ENCODE assay signal across 8 cellular contexts in genomic region chr3:11770477-11771381, GRCh38.
A peak's percentile ranks its signal among the peaks of the same experiment; 100 is the strongest.
DNase-seq lines count a peak whose midpoint lies in the region; ATAC-seq and TF ChIP-seq lines count a peak whose summit lies in the region.

No MANE protein-coding gene starts in this region.

- H3K4me1 ChIP-seq in adipocyte (ENCODE audit: control insufficient read depth, insufficient read depth, low read length) (peaks cover 11% of the 10 kb centered on the region), vagina (peaks cover 30% of the 10 kb centered on the region)

- intact Hi-C loops in left cardiac atrium (cut with DNase I) (no loop called here), vagina (cut with DNase I) (no loop called here)

- no peaks in the 10 kb centered on the region for H3K36me3 ChIP-seq in adipocyte (ENCODE audit: control insufficient read depth, insufficient read depth, low read length, severe bottlenecking)
- no peaks in the 10 kb centered on the region for H3K36me3 ChIP-seq in vagina

- peak; percentile 88 for ATAC-seq in SK-N-SH treated with all-trans-retinoic acid at 6 μM for 48 hours
- ATAC-seq in left cardiac atrium: peak; percentile 96 to 98

- peak overlapping the region; percentile 66 for H3K4me3 ChIP-seq in adipocyte (ENCODE audit: low read length)
- peak overlapping the region; percentile 3 to 6 for H3K4me3 ChIP-seq in vagina

- no peaks in the 10 kb centered on the region for H3K27me3 ChIP-seq in adipocyte (replicated peaks; ENCODE audit: control insufficient read depth, insufficient read depth, low read length)
- H3K27me3 ChIP-seq in vagina: no peaks in the 10 kb centered on the region

- no peak for TF ChIP-seq CTCF in vagina (IDR thresholded peaks at IDR 0.05)

- no peaks in the 10 kb centered on the region for H3K9me3 ChIP-seq in adipocyte (ENCODE audit: control insufficient read depth, low read length)
- H3K9me3 ChIP-seq in vagina: no peaks in the 10 kb centered on the region

- no peak for TF ChIP-seq POLR2A in vagina (IDR thresholded peaks at IDR 0.05)

- peak overlapping the region; percentile 68 for H3K27ac ChIP-seq in vagina

- no peak overlapping the region for H3K9ac ChIP-seq in adipocyte (ENCODE audit: low read length)

- DNase-seq in EH (ENCODE audit: low read depth) (peak; percentile 87), GOT3 (lab: John Stamatoyannopoulos, UW) (peak; percentile 16), LoVo (ENCODE audit: low spot score) (peak; percentile 92), adipocyte (ENCODE audit: low read depth) (peak; percentile 87), left cardiac atrium (peak; percentile 73), putamen (ENCODE audit: low spot score) (peak; percentile 62), vagina (ENCODE audit: extremely low spot score in 2 of 2) (peak in 1 of 2 donors; percentile 94)

TF ChIP-seq in SK-N-SH treated with all-trans-retinoic acid at 6 μM for 48 hours, 23 proteins besides CTCF, POLR2A, EP300 and RAD21:
- TF ChIP-seq PPARA (CRISPR knock-in tag; IDR thresholded peaks at IDR 0.05; ENCODE audit: borderline replicate concordance): no peak
